Comparison of ENCODE assay signal across 10 cellular contexts in genomic region chr6:46220351-46221220, GRCh38. TPM values are rescaled to one million over a fixed set of nuclear protein-coding genes. Genes with fewer than 3 reads are reported as not detected.
DNase-seq lines count a peak whose midpoint lies in the region; ATAC-seq, FAIRE-seq and TF ChIP-seq lines count a peak whose summit lies in the region.
"Had no signal": no experiment of that assay in that cellular context is flagged by ENCODE, and none has a peak within 500 bp of the region (broad histone marks: within the 10 kb centered on the region; RNA-seq: fewer than 3 reads in every experiment).

No MANE protein-coding gene starts in this region.

- WGBS in gastroesophageal sphincter (ENCODE audit: low coverage in 1 of 2), 2 donors, result 57 to 68% methylated on average over 6 of the region's 6 CpGs

- H3K9me3 ChIP-seq in left lung, result no peaks in the 10 kb centered on the region
- no peaks in the 10 kb centered on the region for H3K9me3 ChIP-seq in gastroesophageal sphincter
- H3K9me3 ChIP-seq: transverse colon had no signal

- no peaks in the 10 kb centered on the region for H3K27me3 ChIP-seq in GM06990 (replicated peaks; ENCODE audit: control insufficient read depth, insufficient read depth, low read length)
- H3K27me3 ChIP-seq in left lung, result no peaks in the 10 kb centered on the region
- no peaks in the 10 kb centered on the region for H3K27me3 ChIP-seq in gastroesophageal sphincter
- H3K27me3 ChIP-seq in foreskin keratinocyte, result peaks cover 3% of the 10 kb centered on the region
- H3K27me3 ChIP-seq: transverse colon had no signal

- peak overlapping the region; percentile 18; the same call in 1 of the 2 replicates for H3K4me3 ChIP-seq in GM06990 (replicated peaks; ENCODE audit: low read depth, low read length)
- no peak overlapping the region for H3K4me3 ChIP-seq in left lung
- H3K4me3 ChIP-seq in gastroesophageal sphincter, result no peak overlapping the region
- H3K4me3 ChIP-seq: transverse colon had no signal

- intact Hi-C loops in left lung (cut with DNase I), result loop anchor here in 1 of 2 donors (10.0 kb wide), 1 partner anchor 184 kb away; no protein-coding TSS in a partner anchor

- H3K4me1 ChIP-seq in left lung (no peaks in the 10 kb centered on the region), gastroesophageal sphincter (peaks cover 0 to 29% (median 9%) of the 10 kb centered on the region in 3 donors), foreskin keratinocyte (no peaks in the 10 kb centered on the region)

- ATAC-seq in HG03039 (IDR thresholded peaks at IDR 0.05; ENCODE audit: unreplicated experiment) (peak; percentile 61), left lung (no peak), gastroesophageal sphincter (no peak), foreskin keratinocyte (no peak)

- H3K36me3 ChIP-seq in GM06990 (ENCODE audit: control insufficient read depth, insufficient read depth, low read length) (no peaks in the 10 kb centered on the region), left lung (no peaks in the 10 kb centered on the region), gastroesophageal sphincter (peaks cover 0 to 9% of the 10 kb centered on the region in 2 donors)
- H3K36me3 ChIP-seq: transverse colon had no signal

- TF ChIP-seq EP300 in gastroesophageal sphincter (IDR thresholded peaks at IDR 0.05), result no peak

- DNase-seq in GM06990 (ENCODE audit: extremely low read depth, insufficient read length) (peak; percentile 43), GM19239 (ENCODE audit: insufficient read length, low spot score) (peak; percentile 4), SKM-1 treated with dmso at 0.1 percent for 144 hours (lab: John Stamatoyannopoulos, UW; ENCODE audit: unreplicated experiment) (peak; percentile 55), left lung (no peak), foreskin keratinocyte (no peak), AG08396 (ENCODE audit: low spot score) (no peak)
- DNase-seq: NCI-H1694 treated with DMSO at 0.1 percent for 48 hours, transverse colon had no signal

- TF ChIP-seq CTCF in GM06990 (IDR thresholded peaks at IDR 0.05; ENCODE audit: insufficient read depth, low read length, poor library complexity, severe bottlenecking), result no peak
- TF ChIP-seq CTCF in left lung (IDR thresholded peaks at IDR 0.05), result no peak
- no peak for TF ChIP-seq CTCF in gastroesophageal sphincter (IDR thresholded peaks at IDR 0.05)
- no peak for TF ChIP-seq CTCF in foreskin keratinocyte (conservative IDR thresholded peaks at IDR 0.05)

- no peak for TF ChIP-seq POLR2A in gastroesophageal sphincter (IDR thresholded peaks at IDR 0.05)

- H3K27ac ChIP-seq in left lung (no peak overlapping the region), gastroesophageal sphincter (peak overlapping the region in 1 of 4 donors; percentile 38), foreskin keratinocyte (no peak overlapping the region)
- H3K27ac ChIP-seq: transverse colon had no signal

- no peak for FAIRE-seq in GM19239 (lab: Jason Lieb, UNC)

RNA-seq across cellular contexts. Expression of gene ENPP5, which starts 49.8 kb away (rescaled TPM):
- total RNA-seq in left lung, result 10 to 100 TPM; 10.5 to 17.1 TPM
- 1 to 10 TPM in 3 of 4 donors, under 1 TPM in 1; 0.47 to 2.6 (median 1.3) TPM for total RNA-seq in gastroesophageal sphincter
- total RNA-seq in foreskin keratinocyte, result 0.74 and 1.4 TPM in 2 replicates
- 0.41 and 0.43 TPM in 2 replicates for polyA plus RNA-seq in foreskin keratinocyte

Comparison
In these comparisons a context has a peak if more than half of its experiments do, and no peak if none do; other contexts are left out.
1. DNase-seq: peak in GM06990 (single experiment), GM19239 (single experiment) and SKM-1 treated with dmso at 0.1 percent for 144 hours (single experiment); none in left lung (0 of 2), foreskin keratinocyte (0 of 2) and AG08396 (single experiment).